In the genomic region with DNA sequence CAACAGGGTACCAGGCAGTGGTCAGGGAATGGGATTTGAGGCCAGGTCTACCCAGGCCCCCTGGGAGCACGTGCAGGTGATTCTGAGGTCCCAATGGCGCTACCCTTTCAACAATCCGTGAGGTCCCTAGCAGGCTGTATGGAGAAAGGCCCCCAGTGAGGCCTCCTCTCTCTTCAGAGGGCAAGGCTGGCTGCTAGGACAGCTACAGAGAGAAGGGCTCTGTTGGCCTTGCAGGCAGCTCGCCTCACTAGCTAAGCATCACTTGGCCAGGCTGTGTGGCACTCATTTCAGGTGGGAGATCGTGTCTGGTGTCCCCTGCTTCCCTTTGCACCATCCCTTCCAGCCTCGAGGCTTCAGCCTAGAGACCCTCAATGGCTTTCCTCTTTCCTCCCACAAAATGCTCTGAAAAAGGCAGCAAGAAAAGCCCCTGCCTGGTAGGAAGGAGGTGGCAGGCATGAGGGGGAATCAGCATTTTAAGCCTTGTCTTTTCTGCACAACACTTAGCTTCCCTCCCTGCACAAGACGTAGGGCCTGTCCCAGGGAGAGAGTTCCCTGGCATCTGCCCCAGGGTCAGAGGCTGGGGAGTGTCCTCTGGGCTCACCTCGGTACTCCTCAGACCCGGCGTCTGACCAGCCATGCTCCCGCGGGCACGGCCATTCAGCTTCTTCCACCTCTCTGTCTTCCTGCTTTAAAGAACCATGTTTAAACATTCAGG, we compare ENCODE assay signal across 20 cellular contexts.
DNase-seq lines count a peak whose midpoint lies in the region; ATAC-seq, FAIRE-seq and TF ChIP-seq lines count a peak whose summit lies in the region.
"Had no signal": no experiment of that assay in that cellular context is flagged by ENCODE, and none has a peak within 500 bp of the region (broad histone marks: within the 10 kb centered on the region; RNA-seq: fewer than 3 reads in every experiment).

No MANE protein-coding gene starts in this region.

- DNase-seq in DMS53 (lab: John Stamatoyannopoulos, UW) (peak; percentile 53), DMS53 treated with DMSO at 0.1 percent for 48 hours (lab: John Stamatoyannopoulos, UW; ENCODE audit: unreplicated experiment) (no peak), astrocyte (ENCODE audit: low read depth) (no peak), lower lobe of right lung (no peak), urothelium cell line (ENCODE audit: low spot score) (no peak), GM03348 (ENCODE audit: low spot score) (no peak), NCI-H2029 treated with DMSO at 0.1 percent for 48 hours (lab: John Stamatoyannopoulos, UW) (no peak)
- DNase-seq: activated CD4-positive, CD25-positive, alpha-beta regulatory T cell treated with anti-CD3 and anti-CD28 coated beads, Interleukin-2, amount 50 U/mL, for 72 hours; Kasumi-1; left ventricle myocardium inferior; NCI-H526 treated with DMSO at 0.1 percent for 48 hours; occipital lobe; stimulated activated naive B cell treated with anti-CD40 and anti-IgM and Interleukin-4, amounts not matched to agents 10 μg/mL and 1 μg/mL and 100 μg/mL, for 72 hours; T-helper 9 cell had no signal

- H3K9me3 ChIP-seq in astrocyte (ENCODE audit: insufficient read depth, low read depth, low read length): no peaks in the 10 kb centered on the region
- no peaks in the 10 kb centered on the region for H3K9me3 ChIP-seq in lower lobe of right lung
- H3K9me3 ChIP-seq: left ventricle myocardium inferior had no signal

- no peak overlapping the region for H2AFZ ChIP-seq in astrocyte (ENCODE audit: low read depth, low read length)
- H2AFZ ChIP-seq: GM23248 had no signal

- H3K4me2 ChIP-seq in astrocyte (ENCODE audit: low read length): no peak overlapping the region

- ATAC-seq in lower lobe of right lung (peak; percentile 9 to 15), GM21360 (IDR thresholded peaks at IDR 0.05; ENCODE audit: unreplicated experiment) (no peak)
- ATAC-seq: sciatic nerve; stimulated activated naive B cell treated with anti-CD40 and anti-IgM and Interleukin-4, amounts not matched to agents 10 μg/mL and 1 μg/mL and 100 μg/mL, for 72 hours had no signal

- H3K36me3 Mint-ChIP-seq in astrocyte (ENCODE audit: low read depth, unreplicated experiment): no peaks in the 10 kb centered on the region

- H3K79me2 ChIP-seq in astrocyte (ENCODE audit: insufficient read depth, low read length): no peaks in the 10 kb centered on the region

- H3K4me1 Mint-ChIP-seq in astrocyte (ENCODE audit: low read depth, unreplicated experiment): peaks cover 6% of the 10 kb centered on the region
- H3K4me1 Mint-ChIP-seq: B cell; stimulated activated naive B cell treated with anti-CD40 and anti-IgM and Interleukin-4, amounts not matched to agents 10 μg/mL and 1 μg/mL and 100 μg/mL, for 72 hours had no signal

- no peak overlapping the region for H3K9ac ChIP-seq in astrocyte (ENCODE audit: low read length)

- no peaks in the 10 kb centered on the region for H4K20me1 ChIP-seq in astrocyte (ENCODE audit: insufficient read depth, low read length)

- peaks cover 5% of the 10 kb centered on the region for H3K9me3 Mint-ChIP-seq in astrocyte (ENCODE audit: unreplicated experiment)

- intact Hi-C loops in lower lobe of right lung (cut with DNase I): no loop called here

- peak overlapping the region; percentile 84 for H3K27ac ChIP-seq in astrocyte (ENCODE audit: low read depth, low read length)
- H3K27ac ChIP-seq in lower lobe of right lung: peak overlapping the region; percentile 41
- H3K27ac ChIP-seq: 22Rv1, left ventricle myocardium inferior had no signal

- H3K4me1 ChIP-seq in astrocyte (ENCODE audit: insufficient read depth, low read length) (peaks cover 18% of the 10 kb centered on the region), lower lobe of right lung (peaks cover 48% of the 10 kb centered on the region)

- FAIRE-seq in astrocyte (lab: Jason Lieb, UNC) (no peak), urothelium cell line (lab: Jason Lieb, UNC) (peak; percentile 58)

- H3K36me3 ChIP-seq in astrocyte (ENCODE audit: insufficient read depth, low read length): no peaks in the 10 kb centered on the region
- no peaks in the 10 kb centered on the region for H3K36me3 ChIP-seq in lower lobe of right lung
- H3K36me3 ChIP-seq: left ventricle myocardium inferior had no signal

- no peak overlapping the region for H3K27ac Mint-ChIP-seq in astrocyte (ENCODE audit: unreplicated experiment)
- H3K27ac Mint-ChIP-seq: activated T-helper 2 cell treated with anti-CD3 and anti-CD28 coated beads, Interferon-gamma antibody, Interleukin-2, Interleukin-4, amounts not matched to agents 10 μg/mL and 5 μg/mL and 100 μg/mL, durations not matched to agents 14 hours and 24 hours and 36 hours; B cell; stimulated activated naive B cell treated with anti-CD40 and anti-IgM and Interleukin-4, amounts not matched to agents 10 μg/mL and 1 μg/mL and 100 μg/mL, for 72 hours had no signal

- no peak overlapping the region for H3K4me3 Mint-ChIP-seq in astrocyte (ENCODE audit: unreplicated experiment)
- H3K4me3 Mint-ChIP-seq: B cell; stimulated activated naive B cell treated with anti-CD40 and anti-IgM and Interleukin-4, amounts not matched to agents 10 μg/mL and 1 μg/mL and 100 μg/mL, for 72 hours had no signal

- H3K27me3 ChIP-seq in astrocyte (ENCODE audit: insufficient read depth, low read length): no peaks in the 10 kb centered on the region
- no peaks in the 10 kb centered on the region for H3K27me3 ChIP-seq in lower lobe of right lung (ENCODE audit: low read depth)

- peaks cover 8% of the 10 kb centered on the region for H3K27me3 Mint-ChIP-seq in astrocyte (ENCODE audit: low read depth, unreplicated experiment)

- TF ChIP-seq CTCF in astrocyte (IDR thresholded peaks at IDR 0.05; ENCODE audit: insufficient read depth, low read depth, low read length): no peak
- TF ChIP-seq CTCF in lower lobe of right lung (IDR thresholded peaks at IDR 0.05): no peak

- H3K4me3 ChIP-seq in astrocyte (ENCODE audit: insufficient read depth, low read depth, low read length): no peak overlapping the region
- H3K4me3 ChIP-seq in lower lobe of right lung: no peak overlapping the region
- H3K4me3 ChIP-seq: GM23248, left ventricle myocardium inferior had no signal
